Comparison of ENCODE assay signal across 1 cellular context in genomic region chr15:66894986-66895780, GRCh38.
TF ChIP-seq lines count a peak whose summit lies in the region.

No MANE protein-coding gene starts in this region.

TF ChIP-seq in HEK293, 187 proteins besides CTCF, POLR2A, EP300 and RAD21 (continued from another document):
- no peak for TF ChIP-seq ZBTB49 (tag by site-specific recombination; IDR thresholded peaks at IDR 0.05; ENCODE audit: low read depth)
- no peak for TF ChIP-seq ZNF26 (tag by site-specific recombination; IDR thresholded peaks at IDR 0.05)
- no peak for TF ChIP-seq ZNF449 (tag by site-specific recombination; IDR thresholded peaks at IDR 0.05)
- TF ChIP-seq ZNF280C (tag by site-specific recombination; IDR thresholded peaks at IDR 0.05) = no peak
- no peak for TF ChIP-seq ZNF19 (tag by site-specific recombination; IDR thresholded peaks at IDR 0.05; ENCODE audit: low read depth)
- no peak for TF ChIP-seq INSM2 (tag by site-specific recombination; IDR thresholded peaks at IDR 0.05)
- no peak for TF ChIP-seq ZBTB11 (tag by site-specific recombination; conservative IDR thresholded peaks at IDR 0.05; ENCODE audit: low read depth)
- TF ChIP-seq ZXDB (tag by site-specific recombination; IDR thresholded peaks at IDR 0.05) = no peak
- no peak for TF ChIP-seq ZNF324 (tag by site-specific recombination; IDR thresholded peaks at IDR 0.05)
- no peak for TF ChIP-seq ZNF701 (tag by site-specific recombination; IDR thresholded peaks at IDR 0.05)
- TF ChIP-seq ZFP69B (tag by site-specific recombination; IDR thresholded peaks at IDR 0.05) = peak; percentile 97
- TF ChIP-seq ZNF362 (tag by site-specific recombination; IDR thresholded peaks at IDR 0.05) = no peak
- TF ChIP-seq ZNF10 (tag by site-specific recombination; IDR thresholded peaks at IDR 0.05) = no peak
- TF ChIP-seq ZNF677 (tag by site-specific recombination; IDR thresholded peaks at IDR 0.05) = no peak
- no peak for TF ChIP-seq HIC1 (tag by site-specific recombination; IDR thresholded peaks at IDR 0.05)
- TF ChIP-seq ZNF704 (tag by site-specific recombination; IDR thresholded peaks at IDR 0.05) = no peak
- TF ChIP-seq ZFP41 (tag by site-specific recombination; IDR thresholded peaks at IDR 0.05; ENCODE audit: borderline replicate concordance) = no peak
- no peak for TF ChIP-seq ZNF830 (tag by site-specific recombination; IDR thresholded peaks at IDR 0.05; ENCODE audit: low read depth)
